8 cellular contexts compared by ENCODE assay signal in genomic region chr6:31729515-31729978, GRCh38. TPM values are rescaled to one million over a fixed set of nuclear protein-coding genes. Genes with fewer than 3 reads are reported as not detected.
DNase-seq lines count a peak whose midpoint lies in the region; ATAC-seq and TF ChIP-seq lines count a peak whose summit lies in the region.

No MANE protein-coding gene starts in this region.

- CTCF ChIA-PET in T-cell (lab: Charles Lee): interaction anchor here (0.6 to 2.3 kb wide), 13 partner anchors 8 to 133 kb away, joined by 3 to 29 read pairs (median 4); partner anchors contain the start of genes HSPA1A (in 1 of the 2), HSPA1L (in 1 of the 2), LSM2 (in 1 of the 2) and MSH5 (in 1 of the 2)

- H4K20me1 ChIP-seq in Karpas-422 (ENCODE audit: insufficient read depth, low read depth, low read length): no peaks in the 10 kb centered on the region

- H3K27me3 Mint-ChIP-seq in T-cell: no peaks in the 10 kb centered on the region
- no peaks in the 10 kb centered on the region for H3K27me3 Mint-ChIP-seq in type B pancreatic cell

- peaks cover 26% of the 10 kb centered on the region for H3K36me3 ChIP-seq in Karpas-422 (ENCODE audit: insufficient read depth, low read length)

- ATAC-seq in T-cell (replicated peaks in 1 of 4) (peak; percentile 71 to 80 (median 76)), left cardiac atrium (peak; percentile 84 to 88)

- no peaks in the 10 kb centered on the region for H3K27me3 ChIP-seq in Karpas-422 (ENCODE audit: low read length)

- H3K9me3 ChIP-seq in Karpas-422 (ENCODE audit: low read length): no peaks in the 10 kb centered on the region

- peaks cover 46% of the 10 kb centered on the region for H3K4me1 ChIP-seq in Karpas-422 (ENCODE audit: low read length)

- H3K9ac ChIP-seq in Karpas-422 (ENCODE audit: low read length): peak overlapping the region; percentile 71

- H3K4me2 ChIP-seq in Karpas-422 (ENCODE audit: low read depth, low read length, poor library complexity, severe bottlenecking): peak overlapping the region; percentile 92

- H3K4me3 Mint-ChIP-seq in T-cell: peak overlapping the region; percentile 94 to 96 (median 94)
- peak overlapping the region; percentile 95 for H3K4me3 Mint-ChIP-seq in type B pancreatic cell

- no peaks in the 10 kb centered on the region for H3K9me3 Mint-ChIP-seq in T-cell
- no peaks in the 10 kb centered on the region for H3K9me3 Mint-ChIP-seq in type B pancreatic cell

- TF ChIP-seq CTCF in type B pancreatic cell (conservative IDR thresholded peaks at IDR 0.05): peak; percentile 78

- peak; percentile 49 for TF ChIP-seq POLR2A in GM19099 (IDR thresholded peaks at IDR 0.05; ENCODE audit: extremely low read depth, insufficient read length, low read depth)

- DNase-seq in AG08395 (ENCODE audit: low spot score) (peak; percentile 94), Karpas-422 (peak; percentile 95), T-cell (peak; percentile 54 to 83 (median 74)), amygdala (lab: John Stamatoyannopoulos, UW) (peak; percentile 19 to 89 (median 74)), left cardiac atrium (peak; percentile 90), posterior cingulate gyrus (peak; percentile 44 to 96 (median 74)), type B pancreatic cell (ENCODE audit: extremely low spot score, unreplicated experiment) (peak; percentile 88)

- peaks cover 19% of the 10 kb centered on the region for H3K36me3 Mint-ChIP-seq in T-cell
- peaks cover 46% of the 10 kb centered on the region for H3K36me3 Mint-ChIP-seq in type B pancreatic cell

- H3K4me3 ChIP-seq in Karpas-422 (ENCODE audit: low read length): peak overlapping the region; percentile 72

- H2AFZ ChIP-seq in Karpas-422 (ENCODE audit: low read length): peak overlapping the region; percentile 25; the same call in 1 of the 2 replicates

- no peak overlapping the region for H3K27ac ChIP-seq in Karpas-422 (ENCODE audit: low read length)

- H3K27ac Mint-ChIP-seq in T-cell: peak overlapping the region; percentile 86 to 90
- peak overlapping the region; percentile 94 for H3K27ac Mint-ChIP-seq in type B pancreatic cell

- H3K9me2 ChIP-seq in Karpas-422 (replicated peaks; ENCODE audit: insufficient read depth, low read length): no peaks in the 10 kb centered on the region

- POLR2A ChIA-PET in T-cell (lab: Charles Lee): interaction anchor here in 1 of 2 donors (0.6 kb wide), 1 partner anchor 12 kb away, joined by 5 read pairs; no protein-coding TSS in a partner anchor

- intact Hi-C loops in left cardiac atrium (cut with DNase I) (no loop called here), posterior cingulate gyrus (cut with DNase I) (loop anchor here (5.0 kb wide), 1 partner anchor 103 kb away; no protein-coding TSS in a partner anchor)

- H3K4me1 Mint-ChIP-seq in T-cell (peaks cover 49 to 64% (median 64%) of the 10 kb centered on the region in 3 donors), type B pancreatic cell (ENCODE audit: unreplicated experiment) (peaks cover 33% of the 10 kb centered on the region)

- peaks cover 10% of the 10 kb centered on the region for H3K79me2 ChIP-seq in Karpas-422 (ENCODE audit: low read length)

RNA-seq across cellular contexts. Expression of gene DDAH2, which starts 0.4 kb away (rescaled TPM):
- 13.3 and 24.0 TPM in 2 replicates for total RNA-seq in Karpas-422 (2014; rRNA removed; shearing (Covaris generic); ENCODE audit: low replicate concordance)
- total RNA-seq in T-cell (10 to 100 TPM in 4 of 5 donors, 1 to 10 TPM in 1; 9.0 to 13.2 (median 11.5) TPM), left cardiac atrium (10 to 100 TPM; 55.6 to 56.2 TPM), type B pancreatic cell (ENCODE audit: low replicate concordance) (101 and 138 TPM in 2 replicates)

RNA-seq across cellular contexts. Expression of gene MPIG6B, which starts 6.4 kb away (rescaled TPM):
- total RNA-seq in Karpas-422 (2014; rRNA removed; shearing (Covaris generic); ENCODE audit: low replicate concordance): not detected in 2 replicates
- total RNA-seq in T-cell (1 to 10 TPM in 1 of 5 donors, under 1 TPM in 4; 0.26 to 2.6 (median 0.30) TPM), left cardiac atrium (under 1 TPM; 0.39 to 0.41 TPM), type B pancreatic cell (ENCODE audit: low replicate concordance) (0.41 and 0.81 TPM in 2 replicates)

RNA-seq across cellular contexts. Expression of gene CLIC1, which starts 6.8 kb away (rescaled TPM):
- total RNA-seq in Karpas-422 (2014; rRNA removed; shearing (Covaris generic); ENCODE audit: low replicate concordance): 385 and 405 TPM in 2 replicates
- total RNA-seq in T-cell: 100 to 1,000 TPM in 4 of 5 donors, 10 to 100 TPM in 1; 89.5 to 146 (median 112) TPM
- 100 to 1,000 TPM; 151 to 196 TPM for total RNA-seq in left cardiac atrium
- total RNA-seq in type B pancreatic cell (ENCODE audit: low replicate concordance): 294 and 381 TPM in 2 replicates

RNA-seq across cellular contexts. Expression of gene LY6G6C, which starts 8.0 kb away (rescaled TPM):
- total RNA-seq in Karpas-422 (2014; rRNA removed; shearing (Covaris generic); ENCODE audit: low replicate concordance): not detected in 2 replicates
- not detected for total RNA-seq in T-cell
- not detected for total RNA-seq in left cardiac atrium
- 2.5 and 16.2 TPM in 2 replicates for total RNA-seq in type B pancreatic cell (ENCODE audit: low replicate concordance)

RNA-seq across cellular contexts. Expression of gene MSH5, which starts 10.3 kb away (rescaled TPM):
- total RNA-seq in Karpas-422 (2014; rRNA removed; shearing (Covaris generic); ENCODE audit: low replicate concordance): 30.5 and 58.4 TPM in 2 replicates
- total RNA-seq in T-cell (10 to 100 TPM; 13.7 to 22.4 (median 14.4) TPM), left cardiac atrium (1 to 10 TPM; 2.6 to 3.0 TPM), type B pancreatic cell (ENCODE audit: low replicate concordance) (20.7 and 46.7 TPM in 2 replicates)
